8 cellular contexts compared by ENCODE assay signal in genomic region chr14:50531595-50532501, GRCh38. TPM values are rescaled to one million over a fixed set of nuclear protein-coding genes. Genes with fewer than 3 reads are reported as not detected.
DNase-seq lines count a peak whose midpoint lies in the region; ATAC-seq and TF ChIP-seq lines count a peak whose summit lies in the region.

No MANE protein-coding gene starts in this region.

- peaks cover 15% of the 10 kb centered on the region for H3K36me3 ChIP-seq in DOHH2 (ENCODE audit: control insufficient read depth, low read length)
- H3K36me3 ChIP-seq in SK-N-SH (replicated peaks in 1 of 2; ENCODE audit: control insufficient read depth in 1 of 2, insufficient read depth in 2 of 2, low read length in 1 of 2), result peaks cover 0 to 17% of the 10 kb centered on the region in 2 experiments
- peaks cover 3% of the 10 kb centered on the region for H3K36me3 ChIP-seq in brain microvascular endothelial cell (replicated peaks)
- H3K36me3 ChIP-seq in skeletal muscle tissue (ENCODE audit: control insufficient read depth in 3 of 3, insufficient read depth in 3 of 3, low read length in 3 of 3), result peaks cover 0 to 5% (median 0%) of the 10 kb centered on the region in 3 donors

- no peaks in the 10 kb centered on the region for H3K9me2 ChIP-seq in DOHH2 (replicated peaks; ENCODE audit: control insufficient read depth, low read length)
- no peaks in the 10 kb centered on the region for H3K9me2 ChIP-seq in SK-N-SH

- H3K27ac ChIP-seq in DOHH2 (ENCODE audit: low read depth, low read length) (peak overlapping the region; percentile 53), SK-N-SH (ENCODE audit: low read depth in 2 of 2, low read length in 1 of 2) (peak overlapping the region; percentile 91 to 96), brain microvascular endothelial cell (peak overlapping the region; percentile 96), skeletal muscle tissue (ENCODE audit: low read depth, low read length) (peak overlapping the region; percentile 79)

- TF ChIP-seq CTCF in DOHH2 (IDR thresholded peaks at IDR 0.05; ENCODE audit: low read depth, low read length, poor library complexity, severe bottlenecking), result no peak
- TF ChIP-seq CTCF in SK-N-SH (IDR thresholded peaks at IDR 0.05), result no peak
- TF ChIP-seq CTCF in brain microvascular endothelial cell (IDR thresholded peaks at IDR 0.05; ENCODE audit: low read depth, low read length, missing control alignments), result no peak

- peak overlapping the region; percentile 99 for H3K4me2 ChIP-seq in DOHH2 (ENCODE audit: low read length)
- H3K4me2 ChIP-seq in SK-N-SH, result peak overlapping the region; percentile 86

- CTCF ChIA-PET in SK-N-SH (lab: Yijun Ruan, JAX), result interaction anchor here (0.7 to 3.0 kb wide), 37 partner anchors 9 to 679 kb away, joined by 3 to 56 read pairs (median 4); partner anchors contain the start of genes ATL1, DMAC2L, L2HGDH and NEMF

- peaks cover 53% of the 10 kb centered on the region for H3K79me2 ChIP-seq in DOHH2 (ENCODE audit: control insufficient read depth, low read length)
- H3K79me2 ChIP-seq in SK-N-SH (ENCODE audit: insufficient read depth), result peaks cover 55% of the 10 kb centered on the region

- 2% methylated on average over 21 of the region's 82 CpGs for WGBS in SK-N-SH (ENCODE audit: low lambda C conversion rate)

- in situ Hi-C loops in brain microvascular endothelial cell (cut with HindIII; ENCODE audit: low pct_ligation_motif_present, low sequenced_read_pairs), result no loop called here

- TF ChIP-seq RAD21 in SK-N-SH (IDR thresholded peaks at IDR 0.05; ENCODE audit: low read length), result no peak

- 0 out of 2 replicates have a peak overlapping the region, but pooled peaks have one; percentile 36 for H2AFZ ChIP-seq in SK-N-SH (ENCODE audit: low read depth)

- H3K9ac ChIP-seq in SK-N-SH (peak overlapping the region; percentile 95), skeletal muscle tissue (ENCODE audit: low read depth in 1 of 3, low read length in 3 of 3) (peak overlapping the region; percentile 80 to 90 (median 84))

- POLR2A ChIA-PET in SK-N-SH (lab: Yijun Ruan, JAX), result interaction anchor here (0.6 to 1.6 kb wide), 5 partner anchors 28 to 219 kb away, joined by 3 to 6 read pairs (median 3); partner anchors contain the start of genes ATL1, DMAC2L and L2HGDH

- H3F3A ChIP-seq in DOHH2 (ENCODE audit: control insufficient read depth, insufficient read depth) (peaks cover 10% of the 10 kb centered on the region; the same call in 1 of the 2 replicates), SK-N-SH (replicated peaks; ENCODE audit: insufficient read depth) (peaks cover 34% of the 10 kb centered on the region)

- TF ChIP-seq EP300 in SK-N-SH (IDR thresholded peaks at IDR 0.05; ENCODE audit: borderline replicate concordance in 1 of 2, low read depth in 1 of 2, low read length in 1 of 2), result no peak

- H3K4me3 ChIP-seq in DOHH2 (ENCODE audit: low read length), result peak overlapping the region; percentile 76
- peak overlapping the region; percentile 90 for H3K4me3 ChIP-seq in SK-N-SH (ENCODE audit: low read depth in 2 of 2, low read length in 1 of 2)
- H3K4me3 ChIP-seq in brain microvascular endothelial cell (ENCODE audit: low read depth, low read length), result peak overlapping the region; percentile 84
- peak overlapping the region; percentile 73 to 82 (median 81) for H3K4me3 ChIP-seq in skeletal muscle tissue (ENCODE audit: low read length in 3 of 3)

- peaks cover 16% of the 10 kb centered on the region; the same call in 1 of the 2 replicates for H4K20me1 ChIP-seq in DOHH2 (ENCODE audit: control insufficient read depth, insufficient read depth, low read depth, low read length)
- peaks cover 7% of the 10 kb centered on the region for H4K20me1 ChIP-seq in SK-N-SH (ENCODE audit: insufficient read depth)

- H3K27me3 ChIP-seq in DOHH2 (ENCODE audit: control insufficient read depth, low read length), result no peaks in the 10 kb centered on the region
- no peaks in the 10 kb centered on the region for H3K27me3 ChIP-seq in SK-N-SH (ENCODE audit: insufficient read depth)
- no peaks in the 10 kb centered on the region for H3K27me3 ChIP-seq in brain microvascular endothelial cell (replicated peaks)
- no peaks in the 10 kb centered on the region for H3K27me3 ChIP-seq in skeletal muscle tissue (ENCODE audit: control insufficient read depth in 3 of 3, insufficient read depth in 3 of 3, low read length in 3 of 3)

- H3K4me1 ChIP-seq in DOHH2 (ENCODE audit: control insufficient read depth, low read length), result peaks cover 35% of the 10 kb centered on the region
- H3K4me1 ChIP-seq in SK-N-SH (ENCODE audit: control insufficient read depth in 1 of 2, insufficient read depth in 2 of 2, low read depth in 1 of 2, low read length in 1 of 2), result peaks cover 15 to 31% of the 10 kb centered on the region in 2 experiments
- H3K4me1 ChIP-seq in skeletal muscle tissue (ENCODE audit: control insufficient read depth in 3 of 3, insufficient read depth in 3 of 3, low read length in 3 of 3), result peaks cover 16 to 25% (median 18%) of the 10 kb centered on the region in 3 donors

- peaks cover under 1% of the 10 kb centered on the region; the same call in 1 of the 2 replicates for H3K9me3 ChIP-seq in DOHH2 (ENCODE audit: control insufficient read depth, insufficient read depth, low read length)
- no peaks in the 10 kb centered on the region for H3K9me3 ChIP-seq in SK-N-SH
- H3K9me3 ChIP-seq in skeletal muscle tissue (ENCODE audit: control insufficient read depth in 3 of 3, low read length in 3 of 3), result no peaks in the 10 kb centered on the region

- DNase-seq in SK-N-SH (peak; percentile 82), brain microvascular endothelial cell (peak; percentile 12), iPS-NIHi11 (ENCODE audit: low spot score) (peak; percentile 48), occipital lobe (lab: John Stamatoyannopoulos, UW) (no peak)

- peak; percentile 14 for ATAC-seq in GM19467 (IDR thresholded peaks at IDR 0.05; ENCODE audit: unreplicated experiment)
- ATAC-seq in HG03521 (IDR thresholded peaks at IDR 0.05; ENCODE audit: unreplicated experiment), result peak; percentile 9

TF ChIP-seq in SK-N-SH, 30 proteins besides CTCF, POLR2A, EP300 and RAD21:
- no peak for TF ChIP-seq TEAD4 (IDR thresholded peaks at IDR 0.05; ENCODE audit: borderline replicate concordance, insufficient read depth)
- peak; percentile 41; the same call in 1 of the 2 replicates for TF ChIP-seq MXI1 (IDR thresholded peaks at IDR 0.05; ENCODE audit: low read depth, low read length)
- peak; percentile 75 for TF ChIP-seq YY1 (IDR thresholded peaks at IDR 0.05; ENCODE audit: low read depth)
- no peak for TF ChIP-seq TAF1 (IDR thresholded peaks at IDR 0.05; ENCODE audit: borderline replicate concordance, low read depth, low read length)

RNA-seq across cellular contexts. Expression of gene MAP4K5, which starts 0.5 kb away (rescaled TPM):
- 28.1 and 31.8 TPM in 2 replicates for polyA plus RNA-seq in SK-N-SH (2012; rRNA removed)
- 31.8 and 34.0 TPM in 2 replicates for polyA plus RNA-seq in SK-N-SH (2012; cell fraction: cytosol; rRNA removed)
- polyA plus RNA-seq in SK-N-SH (2012; cell fraction: nucleus; rRNA removed), result 54.6 and 89.8 TPM in 2 replicates
- total RNA-seq in skeletal muscle tissue, result 27.1 TPM
- total RNA-seq in occipital lobe, result 148 TPM

RNA-seq across cellular contexts. Expression of gene ATL1, which starts 28.1 kb away (rescaled TPM):
- polyA plus RNA-seq in SK-N-SH (2012; rRNA removed), result 7.3 and 9.0 TPM in 2 replicates
- polyA plus RNA-seq in SK-N-SH (2012; cell fraction: cytosol; rRNA removed), result 8.7 and 11.1 TPM in 2 replicates
- polyA plus RNA-seq in SK-N-SH (2012; cell fraction: nucleus; rRNA removed), result 2.9 and 5.2 TPM in 2 replicates
- total RNA-seq in skeletal muscle tissue, result 5.2 TPM
- total RNA-seq in occipital lobe, result 99.8 TPM

Comparison
In these comparisons a context has a peak if more than half of its experiments do, and no peak if none do; other contexts are left out.
1. RNA of gene ATL1, which starts 28.1 kb away (total RNA-seq): 99.8 TPM in occipital lobe (single experiment); 5.2 TPM in skeletal muscle tissue (single experiment); every median in the first group is over 10 times any median in the second.
2. Peak in every context shown above with its lines, with median percentiles within 50 percentile points of each other: H3K27ac ChIP-seq and H3K4me3 ChIP-seq.